Comparison of ENCODE assay signal across 12 cellular contexts in the genomic region with DNA sequence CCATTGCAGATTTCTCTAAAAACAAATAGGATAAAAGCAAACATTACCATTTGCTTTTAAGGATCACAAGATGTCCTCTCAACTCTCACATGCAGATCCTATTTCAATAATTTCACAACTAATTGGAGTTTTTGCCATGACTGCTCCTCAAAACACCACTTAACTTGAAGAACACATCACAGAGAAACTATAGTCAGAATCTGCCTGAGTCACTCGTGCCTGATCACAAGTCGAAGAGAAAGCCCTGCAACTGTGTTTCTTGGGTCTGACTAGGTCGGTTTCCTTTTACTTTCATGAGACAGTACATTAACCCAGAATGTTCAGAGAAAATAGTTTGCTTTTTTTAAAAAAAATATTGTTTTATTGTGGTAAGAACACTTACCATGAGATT.
DNase-seq lines count a peak whose midpoint lies in the region; ATAC-seq and TF ChIP-seq lines count a peak whose summit lies in the region.
"Had no signal": no experiment of that assay in that cellular context is flagged by ENCODE, and none has a peak within 500 bp of the region (broad histone marks: within the 10 kb centered on the region; RNA-seq: fewer than 3 reads in every experiment).

No MANE protein-coding gene starts in this region.

- no peaks in the 10 kb centered on the region for H3K4me1 ChIP-seq in HEK293 (ENCODE audit: control insufficient read depth, insufficient read depth, low read length)

- no peak overlapping the region for H3K4me3 ChIP-seq in HEK293 (ENCODE audit: low read depth, low read length)
- no peak overlapping the region for H3K4me3 ChIP-seq in epithelial cell of esophagus (ENCODE audit: low read length)

- TF ChIP-seq CTCF in HEK293 (tag by site-specific recombination; IDR thresholded peaks at IDR 0.05), result no peak
- no peak for TF ChIP-seq CTCF in epithelial cell of esophagus (IDR thresholded peaks at IDR 0.05; ENCODE audit: insufficient read depth, low read depth, low read length, missing control alignments)

- H3K36me3 ChIP-seq in HEK293 (ENCODE audit: control insufficient read depth in 2 of 2, insufficient read depth in 1 of 2, low read length in 2 of 2), result no peaks in the 10 kb centered on the region

- ATAC-seq in HG03135 (IDR thresholded peaks at IDR 0.05; ENCODE audit: unreplicated experiment) (no peak), HG03442 (IDR thresholded peaks at IDR 0.05; ENCODE audit: unreplicated experiment) (no peak), GM21390 (IDR thresholded peaks at IDR 0.05; ENCODE audit: unreplicated experiment) (no peak)

- no peaks in the 10 kb centered on the region for H3K9me3 ChIP-seq in HEK293 (ENCODE audit: control insufficient read depth, insufficient read depth, low read depth, low read length)

- POLR2A ChIA-PET in HEK293 (lab: Yijun Ruan, JAX), result no interaction called here

- DNase-seq in COR-L47 (lab: John Stamatoyannopoulos, UW) (peak; percentile 59), NCI-H2196 treated with DMSO at 0.1 percent for 48 hours (lab: John Stamatoyannopoulos, UW; ENCODE audit: unreplicated experiment) (peak; percentile 74), epithelial cell of esophagus (ENCODE audit: low read depth) (peak; percentile 52), NOMO-1 (lab: John Stamatoyannopoulos, UW; ENCODE audit: unreplicated experiment in 2 of 2) (no peak)
- DNase-seq: activated CD4-positive, alpha-beta T cell treated with anti-CD3 and anti-CD28 coated beads, Interleukin-2, amount 50 U/mL, for 4 hours; activated T-cell treated with anti-CD3 and anti-CD28 coated beads, Interleukin-2, amount 50 U/mL, for 72 hours; Kasumi-1 had no signal

- CTCF ChIA-PET in HEK293 (lab: Yijun Ruan, JAX), result no interaction called here

- no peak overlapping the region for H3K27ac ChIP-seq in HEK293 (ENCODE audit: extremely low read depth, low read depth, low read length)
- H3K27ac ChIP-seq: HL-60 had no signal

TF ChIP-seq in HEK293, 187 proteins besides CTCF, POLR2A, EP300 and RAD21 (continues in another document):
- TF ChIP-seq ZNF112 (tag by site-specific recombination; IDR thresholded peaks at IDR 0.05), result no peak
- no peak for TF ChIP-seq ZNF302 (tag by site-specific recombination; IDR thresholded peaks at IDR 0.05; ENCODE audit: low read depth)
- TF ChIP-seq EGR2 (tag by site-specific recombination; IDR thresholded peaks at IDR 0.05; ENCODE audit: low read depth), result no peak
- TF ChIP-seq, protein P1, sequence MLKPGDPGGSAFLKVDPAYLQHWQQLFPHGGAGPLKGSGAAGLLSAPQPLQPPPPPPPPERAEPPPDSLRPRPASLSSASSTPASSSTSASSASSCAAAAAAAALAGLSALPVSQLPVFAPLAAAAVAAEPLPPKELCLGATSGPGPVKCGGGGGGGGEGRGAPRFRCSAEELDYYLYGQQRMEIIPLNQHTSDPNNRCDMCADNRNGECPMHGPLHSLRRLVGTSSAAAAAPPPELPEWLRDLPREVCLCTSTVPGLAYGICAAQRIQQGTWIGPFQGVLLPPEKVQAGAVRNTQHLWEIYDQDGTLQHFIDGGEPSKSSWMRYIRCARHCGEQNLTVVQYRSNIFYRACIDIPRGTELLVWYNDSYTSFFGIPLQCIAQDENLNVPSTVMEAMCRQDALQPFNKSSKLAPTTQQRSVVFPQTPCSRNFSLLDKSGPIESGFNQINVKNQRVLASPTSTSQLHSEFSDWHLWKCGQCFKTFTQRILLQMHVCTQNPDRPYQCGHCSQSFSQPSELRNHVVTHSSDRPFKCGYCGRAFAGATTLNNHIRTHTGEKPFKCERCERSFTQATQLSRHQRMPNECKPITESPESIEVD (tag by site-specific recombination; IDR thresholded peaks at IDR 0.05), result peak; percentile 71
- no peak for TF ChIP-seq ZNF571 (tag by site-specific recombination; IDR thresholded peaks at IDR 0.05)
- no peak for TF ChIP-seq ZNF18 (tag by site-specific recombination; IDR thresholded peaks at IDR 0.05)
- TF ChIP-seq, protein P2, sequence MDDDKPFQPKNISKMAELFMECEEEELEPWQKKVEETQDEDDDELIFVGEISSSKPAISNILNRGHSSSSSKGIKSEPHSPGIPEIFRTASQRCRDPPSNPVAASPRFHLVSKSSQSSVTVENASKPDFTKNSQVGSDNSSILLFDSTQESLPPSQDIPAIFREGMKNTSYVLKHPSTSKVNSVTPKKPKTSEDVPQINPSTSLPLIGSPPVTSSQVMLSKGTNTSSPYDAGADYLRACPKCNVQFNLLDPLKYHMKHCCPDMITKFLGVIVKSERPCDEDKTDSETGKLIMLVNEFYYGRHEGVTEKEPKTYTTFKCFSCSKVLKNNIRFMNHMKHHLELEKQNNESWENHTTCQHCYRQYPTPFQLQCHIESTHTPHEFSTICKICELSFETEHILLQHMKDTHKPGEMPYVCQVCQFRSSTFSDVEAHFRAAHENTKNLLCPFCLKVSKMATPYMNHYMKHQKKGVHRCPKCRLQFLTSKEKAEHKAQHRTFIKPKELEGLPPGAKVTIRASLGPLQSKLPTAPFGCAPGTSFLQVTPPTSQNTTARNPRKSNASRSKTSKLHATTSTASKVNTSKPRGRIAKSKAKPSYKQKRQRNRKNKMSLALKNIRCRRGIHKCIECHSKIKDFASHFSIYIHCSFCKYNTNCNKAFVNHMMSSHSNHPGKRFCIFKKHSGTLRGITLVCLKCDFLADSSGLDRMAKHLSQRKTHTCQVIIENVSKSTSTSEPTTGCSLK (tag by site-specific recombination; IDR thresholded peaks at IDR 0.05), result no peak
- peak; percentile 67 for TF ChIP-seq ZNF335 (tag by site-specific recombination; conservative IDR thresholded peaks at IDR 0.05)
- no peak for TF ChIP-seq ZNF501 (tag by site-specific recombination; IDR thresholded peaks at IDR 0.05)
- no peak for TF ChIP-seq ZBTB8A (tag by site-specific recombination; IDR thresholded peaks at IDR 0.05)
- no peak for TF ChIP-seq ZNF202 (tag by site-specific recombination; IDR thresholded peaks at IDR 0.05; ENCODE audit: borderline replicate concordance)
- no peak for TF ChIP-seq ZNF626 (tag by site-specific recombination; IDR thresholded peaks at IDR 0.05)
- peak; percentile 38; the same call in 1 of the 2 replicates for TF ChIP-seq ZBTB20 (tag by site-specific recombination; IDR thresholded peaks at IDR 0.05)
- no peak for TF ChIP-seq GLI2 (tag by site-specific recombination; IDR thresholded peaks at IDR 0.05; ENCODE audit: borderline replicate concordance, low read depth)
- no peak for TF ChIP-seq ZNF585B (tag by site-specific recombination; IDR thresholded peaks at IDR 0.05)
- TF ChIP-seq RBAK (tag by site-specific recombination; IDR thresholded peaks at IDR 0.05), result no peak
- TF ChIP-seq KLF1 (tag by site-specific recombination; IDR thresholded peaks at IDR 0.05), result no peak
- TF ChIP-seq ZFP69B (tag by site-specific recombination; IDR thresholded peaks at IDR 0.05), result no peak
- TF ChIP-seq, protein P3, sequence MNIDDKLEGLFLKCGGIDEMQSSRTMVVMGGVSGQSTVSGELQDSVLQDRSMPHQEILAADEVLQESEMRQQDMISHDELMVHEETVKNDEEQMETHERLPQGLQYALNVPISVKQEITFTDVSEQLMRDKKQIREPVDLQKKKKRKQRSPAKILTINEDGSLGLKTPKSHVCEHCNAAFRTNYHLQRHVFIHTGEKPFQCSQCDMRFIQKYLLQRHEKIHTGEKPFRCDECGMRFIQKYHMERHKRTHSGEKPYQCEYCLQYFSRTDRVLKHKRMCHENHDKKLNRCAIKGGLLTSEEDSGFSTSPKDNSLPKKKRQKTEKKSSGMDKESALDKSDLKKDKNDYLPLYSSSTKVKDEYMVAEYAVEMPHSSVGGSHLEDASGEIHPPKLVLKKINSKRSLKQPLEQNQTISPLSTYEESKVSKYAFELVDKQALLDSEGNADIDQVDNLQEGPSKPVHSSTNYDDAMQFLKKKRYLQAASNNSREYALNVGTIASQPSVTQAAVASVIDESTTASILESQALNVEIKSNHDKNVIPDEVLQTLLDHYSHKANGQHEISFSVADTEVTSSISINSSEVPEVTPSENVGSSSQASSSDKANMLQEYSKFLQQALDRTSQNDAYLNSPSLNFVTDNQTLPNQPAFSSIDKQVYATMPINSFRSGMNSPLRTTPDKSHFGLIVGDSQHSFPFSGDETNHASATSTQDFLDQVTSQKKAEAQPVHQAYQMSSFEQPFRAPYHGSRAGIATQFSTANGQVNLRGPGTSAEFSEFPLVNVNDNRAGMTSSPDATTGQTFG (tag by site-specific recombination; IDR thresholded peaks at IDR 0.05; ENCODE audit: borderline replicate concordance), result no peak
- no peak for TF ChIP-seq ZNF555 (tag by site-specific recombination; conservative IDR thresholded peaks at IDR 0.05)
- TF ChIP-seq ZNF174 (tag by site-specific recombination; IDR thresholded peaks at IDR 0.05), result no peak
- TF ChIP-seq ZNF140 (tag by site-specific recombination; IDR thresholded peaks at IDR 0.05), result no peak
- 0 out of 2 replicates have a peak, but pooled peaks have one; percentile 6 for TF ChIP-seq ZEB2 (tag by site-specific recombination; IDR thresholded peaks at IDR 0.05)
- TF ChIP-seq, protein P4, sequence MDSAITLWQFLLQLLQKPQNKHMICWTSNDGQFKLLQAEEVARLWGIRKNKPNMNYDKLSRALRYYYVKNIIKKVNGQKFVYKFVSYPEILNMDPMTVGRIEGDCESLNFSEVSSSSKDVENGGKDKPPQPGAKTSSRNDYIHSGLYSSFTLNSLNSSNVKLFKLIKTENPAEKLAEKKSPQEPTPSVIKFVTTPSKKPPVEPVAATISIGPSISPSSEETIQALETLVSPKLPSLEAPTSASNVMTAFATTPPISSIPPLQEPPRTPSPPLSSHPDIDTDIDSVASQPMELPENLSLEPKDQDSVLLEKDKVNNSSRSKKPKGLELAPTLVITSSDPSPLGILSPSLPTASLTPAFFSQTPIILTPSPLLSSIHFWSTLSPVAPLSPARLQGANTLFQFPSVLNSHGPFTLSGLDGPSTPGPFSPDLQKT (IDR thresholded peaks at IDR 0.05; ENCODE audit: borderline replicate concordance, low read depth, low read length), result no peak
- TF ChIP-seq ZBTB21 (tag by site-specific recombination; IDR thresholded peaks at IDR 0.05), result no peak
- no peak for TF ChIP-seq MZF1 (tag by site-specific recombination; IDR thresholded peaks at IDR 0.05; ENCODE audit: borderline replicate concordance)

Comparison
In these comparisons a context has a peak if more than half of its experiments do, and no peak if none do; other contexts are left out.
1. DNase-seq: peak in COR-L47 (single experiment), NCI-H2196 treated with DMSO at 0.1 percent for 48 hours (single experiment) and epithelial cell of esophagus (single experiment); none in NOMO-1 (0 of 2).